ENCODE assay signal across 1 cellular context in the genomic region with DNA sequence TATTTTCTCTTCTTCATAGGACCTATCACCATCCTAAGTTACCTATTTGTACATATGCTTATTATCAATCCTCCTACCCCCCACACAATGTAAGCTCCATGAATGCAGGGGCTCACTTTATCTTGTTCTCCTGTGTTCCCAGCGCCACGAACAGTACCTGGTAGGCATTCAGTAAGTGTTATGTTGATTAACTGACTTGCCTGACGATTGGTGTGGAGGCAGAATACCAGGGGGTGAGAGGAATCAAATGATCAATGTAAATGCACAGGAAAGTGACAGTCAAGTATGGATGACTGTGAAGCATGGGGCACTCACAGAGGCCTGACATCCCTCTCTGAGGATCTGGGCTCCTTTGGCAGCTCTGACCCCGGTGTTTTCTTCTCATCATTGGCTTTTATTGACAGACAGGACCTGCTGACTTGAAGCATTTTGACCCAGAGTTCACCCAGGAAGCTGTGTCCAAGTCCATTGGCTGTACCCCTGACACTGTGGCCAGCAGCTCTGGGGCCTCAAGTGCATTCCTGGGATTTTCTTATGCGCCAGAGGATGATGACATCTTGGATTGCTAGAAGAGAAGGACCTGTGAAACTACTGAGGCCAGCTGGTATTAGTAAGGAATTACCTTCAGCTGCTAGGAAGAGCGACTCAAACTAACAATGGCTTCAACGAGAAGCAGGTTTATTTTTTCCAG.
TF ChIP-seq lines count a peak whose summit lies in the region.

No MANE protein-coding gene starts in this region.

TF ChIP-seq in H1, 55 proteins besides CTCF, POLR2A, EP300 and RAD21:
- TF ChIP-seq GTF2F1 (IDR thresholded peaks at IDR 0.05; ENCODE audit: borderline replicate concordance, low read depth, low read length) = no peak
- no peak for TF ChIP-seq SIN3A (conservative IDR thresholded peaks at IDR 0.05 in 1 of 2, IDR thresholded peaks at IDR 0.05 in 1 of 2; ENCODE audit: low read depth in 1 of 2, low read length in 2 of 2)
